In genomic region chr3:192570757-192571156, GRCh38 we compare ENCODE assay signal across 2 cellular contexts.
TF ChIP-seq lines count a peak whose summit lies in the region.

No MANE protein-coding gene starts in this region.

TF ChIP-seq in HEK293, 187 proteins besides CTCF, POLR2A, EP300 and RAD21 (continued from another document):
- TF ChIP-seq ZNF518A (tag by site-specific recombination; conservative IDR thresholded peaks at IDR 0.05; ENCODE audit: low read depth) (0 out of 2 replicates have a peak, but pooled peaks have one; percentile 13), ATF2 (tag by site-specific recombination; IDR thresholded peaks at IDR 0.05; ENCODE audit: low read depth) (0 out of 2 replicates have a peak, but pooled peaks have one; percentile 3), ZNF776 (tag by site-specific recombination; IDR thresholded peaks at IDR 0.05; ENCODE audit: borderline replicate concordance) (no peak)

TF ChIP-seq in SK-N-SH, 30 proteins besides CTCF, POLR2A, EP300 and RAD21 (continued from another document):
- TF ChIP-seq REST (IDR thresholded peaks at IDR 0.05; ENCODE audit: low read depth, low read length) (no peak), ELF1 (IDR thresholded peaks at IDR 0.05) (no peak), RCOR1 (IDR thresholded peaks at IDR 0.05; ENCODE audit: low read length) (no peak), TCF12 (IDR thresholded peaks at IDR 0.05) (no peak), POLR2AphosphoS5 (IDR thresholded peaks at IDR 0.05; ENCODE audit: low read depth, low read length) (no peak), MXI1 (IDR thresholded peaks at IDR 0.05; ENCODE audit: low read depth, low read length) (no peak), EZH2phosphoT487 (IDR thresholded peaks at IDR 0.05; ENCODE audit: borderline replicate concordance, low read depth) (no peak)
